In the genomic region with DNA sequence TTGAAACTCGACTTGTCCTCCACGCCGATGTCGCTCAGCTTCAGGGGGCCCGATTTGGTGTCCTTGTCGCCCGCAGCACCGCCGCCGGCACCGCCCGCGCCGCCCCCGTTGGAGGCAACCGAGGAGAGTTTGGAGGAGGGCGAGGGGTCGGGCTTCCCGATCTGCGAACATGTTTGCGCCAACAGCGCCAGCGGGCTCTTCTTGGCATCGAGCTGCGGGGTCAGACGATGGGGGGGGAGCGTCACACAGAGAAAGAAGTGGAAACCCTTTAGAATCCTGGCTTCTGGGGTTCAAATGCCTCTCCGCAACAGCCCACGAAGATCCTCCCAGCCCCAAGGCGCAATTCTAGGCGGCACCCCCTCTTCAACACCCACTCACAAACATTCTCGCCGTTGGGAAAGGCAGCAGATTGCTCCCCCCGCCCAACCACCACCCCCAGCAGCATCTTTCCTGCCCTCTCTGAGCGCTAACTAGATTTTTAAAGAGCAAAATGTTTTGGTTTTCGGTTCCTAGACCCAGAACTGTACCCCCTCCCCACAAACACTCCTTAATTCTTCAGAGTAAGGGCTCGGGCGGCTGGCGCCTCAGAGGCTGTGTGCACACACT, we compare ENCODE assay signal across 9 cellular contexts. TPM values are rescaled to one million over a fixed set of nuclear protein-coding genes. Genes with fewer than 3 reads are reported as not detected.
DNase-seq lines count a peak whose midpoint lies in the region; ATAC-seq, FAIRE-seq and TF ChIP-seq lines count a peak whose summit lies in the region.
"Had no signal": no experiment of that assay in that cellular context is flagged by ENCODE, and none has a peak within 500 bp of the region (broad histone marks: within the 10 kb centered on the region; RNA-seq: fewer than 3 reads in every experiment).

No MANE protein-coding gene starts in this region.

- no peak overlapping the region for H3K4me2 ChIP-seq in K562 (ENCODE audit: insufficient read depth, low read length)

- intact Hi-C loops in K562 (cut with micrococcal nuclease): loop anchor here (5.0 to 10.0 kb wide), 4 partner anchors 525 to 1585 kb away; no protein-coding TSS in a partner anchor
- intact Hi-C loops in lower leg skin (cut with DNase I; ENCODE audit: low total_unique reads): no loop called here

- TF ChIP-seq CTCF in BJ (IDR thresholded peaks at IDR 0.05; ENCODE audit: insufficient read depth, low read depth, low read length) (no peak), HEK293 (tag by site-specific recombination; IDR thresholded peaks at IDR 0.05) (no peak), K562 (IDR thresholded peaks at IDR 0.05 in 2 of 3, conservative IDR thresholded peaks at IDR 0.05 in 1 of 3; ENCODE audit: insufficient read depth in 2 of 3, low read depth in 1 of 3, low read length in 3 of 3) (no peak), lower leg skin (IDR thresholded peaks at IDR 0.05) (no peak), tibial nerve (IDR thresholded peaks at IDR 0.05) (no peak)

- no peak for TF ChIP-seq RAD21 in K562 (CRISPR knock-in tag; conservative IDR thresholded peaks at IDR 0.05 in 1 of 2, IDR thresholded peaks at IDR 0.05 in 1 of 2)

- H3K36me3 ChIP-seq in BJ (ENCODE audit: control insufficient read depth, insufficient read depth, low read length) (peaks cover 5% of the 10 kb centered on the region), HEK293 (ENCODE audit: control insufficient read depth in 2 of 2, insufficient read depth in 1 of 2, low read length in 2 of 2) (peaks cover 0 to 46% of the 10 kb centered on the region in 2 experiments; a peak in 2 of 3 replicates), K562 (ENCODE audit: control insufficient read depth, insufficient read depth, low read length) (no peaks in the 10 kb centered on the region), tibial nerve (peaks cover 0 to 23% (median 0%) of the 10 kb centered on the region in 3 donors)

- in situ Hi-C loops in K562 (cut with MboI): no loop called here

- CTCF ChIA-PET in BJ (lab: Yijun Ruan, JAX) (interaction anchor here (0.7 to 4.4 kb wide), 15 partner anchors 10 to 1146 kb away, joined by 3 to 41 read pairs (median 4); no protein-coding TSS in a partner anchor), HEK293 (lab: Yijun Ruan, JAX) (interaction anchor here (0.6 to 2.1 kb wide), 9 partner anchors 9 to 388 kb away, joined by 3 to 7 read pairs (median 3); no protein-coding TSS in a partner anchor), K562 (lab: Yijun Ruan, JAX; ENCODE audit: low intra/inter-chr PET ratio) (interaction anchor here (0.6 kb wide), 1 partner anchor 527 kb away, joined by 3 read pairs; no protein-coding TSS in a partner anchor)

- TF ChIP-seq EP300 in K562 (IDR thresholded peaks at IDR 0.05; ENCODE audit: low read length): no peak
- TF ChIP-seq EP300 in tibial nerve (IDR thresholded peaks at IDR 0.05): peak in 1 of 2 donors; percentile 7

- H2AFZ ChIP-seq in K562 (ENCODE audit: low read depth, low read length): no peak overlapping the region

- H3K27ac ChIP-seq in HEK293 (ENCODE audit: extremely low read depth, low read depth, low read length) (peak overlapping the region; percentile 100), K562 (ENCODE audit: extremely low read depth, low read depth, low read length) (no peak overlapping the region), tibial nerve (peak overlapping the region; percentile 90 to 97 (median 95))

- no peak for ATAC-seq in K562
- no peak for ATAC-seq in HG02973 (IDR thresholded peaks at IDR 0.05; ENCODE audit: unreplicated experiment)

- H4K20me1 ChIP-seq in K562 (replicated peaks; ENCODE audit: control insufficient read depth, insufficient read depth, low read length): peaks cover 4% of the 10 kb centered on the region; the same call in 1 of the 2 replicates

- H3K9me3 ChIP-seq in HEK293 (ENCODE audit: control insufficient read depth, insufficient read depth, low read depth, low read length) (no peaks in the 10 kb centered on the region), K562 (replicated peaks; ENCODE audit: control insufficient read depth, insufficient read depth, low read depth, low read length) (no peaks in the 10 kb centered on the region), tibial nerve (no peaks in the 10 kb centered on the region)

- no peak for FAIRE-seq in K562 (lab: Jason Lieb, UNC)

- WGBS in K562 (ENCODE audit: insufficient coverage, low coverage, missing lambda C conversion rate): 21% methylated on average over 35 of the region's 39 CpGs
- WGBS in lower leg skin, 2 donors: 0% methylated on average over 21 to 38 of the region's 39 CpGs
- 0 to 1% methylated on average over 30 to 39 of the region's 39 CpGs for WGBS in tibial nerve, 2 donors

- H3K27me3 ChIP-seq in BJ (ENCODE audit: control insufficient read depth, insufficient read depth, low read length) (0 out of 2 replicates have a peak, but pooled peaks cover 2% of the 10 kb centered on the region), K562 (ENCODE audit: control insufficient read depth in 2 of 2, insufficient read depth in 2 of 2, low read length in 2 of 2) (peaks cover 46 to 80% of the 10 kb centered on the region in 2 experiments), tibial nerve (peaks cover 0 to 13% of the 10 kb centered on the region in 2 donors)

- DNase-seq in BJ (ENCODE audit: low read depth) (no peak), K562 (ENCODE audit: extremely low read depth in 1 of 4, low spot score in 3 of 4) (no peak), lower leg skin (ENCODE audit: low spot score in 2 of 2) (no peak), tibial nerve (ENCODE audit: low spot score in 2 of 2) (no peak), GF-D8 (lab: John Stamatoyannopoulos, UW) (no peak), amniotic stem cell (lab: John Stamatoyannopoulos, UW) (no peak)

- no peaks in the 10 kb centered on the region for H3K9me1 ChIP-seq in K562 (ENCODE audit: control insufficient read depth, insufficient read depth, low read length)

- H3K4me3 ChIP-seq in BJ (ENCODE audit: low read depth, low read length): peak overlapping the region; percentile 80
- H3K4me3 ChIP-seq in HEK293 (ENCODE audit: low read depth, low read length): peak overlapping the region; percentile 69
- no peak overlapping the region for H3K4me3 ChIP-seq in K562
- peak overlapping the region; percentile 67 for H3K4me3 ChIP-seq in lower leg skin (ENCODE audit: low read depth, poor library complexity, severe bottlenecking)
- peak overlapping the region; percentile 75 to 95 (median 88) for H3K4me3 ChIP-seq in tibial nerve

- TF ChIP-seq POLR2A in K562 (conservative IDR thresholded peaks at IDR 0.05) (no peak), lower leg skin (IDR thresholded peaks at IDR 0.05) (no peak), tibial nerve (IDR thresholded peaks at IDR 0.05) (no peak)

- no TSS peak for BruUV-seq in K562 (replicated peaks; lab: Mats Ljungman, UMichigan)

- POLR2A ChIA-PET in BJ (lab: Charles Lee) (no interaction called here), HEK293 (lab: Yijun Ruan, JAX) (interaction anchor here (0.6 to 3.3 kb wide), 7 partner anchors 21 to 899 kb away, joined by 3 to 12 read pairs (median 3); no protein-coding TSS in a partner anchor), K562 (lab: Yijun Ruan, JAX) (no interaction called here)

- no peak overlapping the region for H3K9ac ChIP-seq in K562 (ENCODE audit: insufficient read depth in 1 of 2, low read depth in 2 of 2, low read length in 2 of 2)

- H3K4me1 ChIP-seq in HEK293 (ENCODE audit: control insufficient read depth, insufficient read depth, low read length) (no peaks in the 10 kb centered on the region), K562 (replicated peaks in 1 of 2; ENCODE audit: control insufficient read depth in 2 of 2, insufficient read depth in 2 of 2, low read length in 2 of 2) (peaks cover 0 to 76% of the 10 kb centered on the region in 2 experiments; a peak in 2 of 5 replicates), tibial nerve (peaks cover 0 to 53% (median 6%) of the 10 kb centered on the region in 4 donors)

- H3K79me2 ChIP-seq in K562 (ENCODE audit: control insufficient read depth, insufficient read depth, low read length): no peaks in the 10 kb centered on the region

RNA-seq across cellular contexts. Expression of a gene that starts 1.3 kb away (rescaled TPM):
- polyA plus RNA-seq in BJ (2011; rRNA removed) (0.45 and 0.51 TPM in 2 replicates), K562 (2011; rRNA removed) (not detected in 2 replicates), K562 (2014; fragmentation: Illumina TruSeq; extraction: Trizol) (not detected in 2 replicates), K562 (2014; fragmentation: Nextera tagmentation; extraction: Ambion mirVana) (not detected), K562 (2014; rRNA removed) (not detected in 2 replicates)
- 0.33 and 0.62 TPM in 2 replicates for polyA minus RNA-seq in BJ (2011; rRNA and poly(A)+ RNA removed)
- total RNA-seq in K562 (2011; cell fraction: chromatin; rRNA removed; ENCODE audit: low replicate concordance): not detected in 2 replicates
- total RNA-seq in K562 (2011; cell fraction: nucleolus; rRNA removed): not detected in 2 replicates
- not detected in 2 replicates for total RNA-seq in K562 (2011; cell fraction: nucleoplasm; rRNA removed)
- total RNA-seq in K562 (2014; rRNA removed) (not detected in 2 replicates), K562 (2014; rRNA removed; fragmentation: Illumina TruSeq; extraction: Trizol) (not detected in 2 replicates), K562 (2015; rRNA removed; fragmentation: Illumina TruSeq; extraction: Trizol) (not detected in 2 replicates), K562 (2021) (0.20 TPM in 1 of 2 replicates, not detected in the other), lower leg skin (1 to 10 TPM; 4.8 to 8.6 (median 7.4) TPM), tibial nerve (10 to 100 TPM in 3 of 4 donors, 1 to 10 TPM in 1; 9.9 to 15.9 (median 12.0) TPM)
- polyA plus RNA-seq in K562 (2011; cell fraction: cytosol; rRNA removed): not detected in 2 replicates
- polyA plus RNA-seq in K562 (2011; cell fraction: nucleus; rRNA removed): not detected in 2 replicates
- 0.05 and 0.07 TPM in 2 replicates for polyA plus RNA-seq in K562 (2012)
- not detected in 2 replicates for polyA minus RNA-seq in K562 (2011; rRNA and poly(A)+ RNA removed)
- polyA minus RNA-seq in K562 (2011; cell fraction: cytosol; rRNA and poly(A)+ RNA removed): not detected in 2 replicates
- 0.13 TPM in 1 of 2 replicates, not detected in the other for polyA minus RNA-seq in K562 (2011; cell fraction: nucleus; rRNA and poly(A)+ RNA removed)

RNA-seq across cellular contexts. Expression of a gene that starts 31.2 kb away (rescaled TPM):
- polyA plus RNA-seq in BJ (2011; rRNA removed): 0.12 TPM in 1 of 2 replicates, not detected in the other
- 0.05 and 0.47 TPM in 2 replicates for polyA minus RNA-seq in BJ (2011; rRNA and poly(A)+ RNA removed)
- total RNA-seq in K562 (2011; cell fraction: chromatin; rRNA removed; ENCODE audit: low replicate concordance): not detected in 2 replicates
- total RNA-seq in K562 (2011; cell fraction: nucleolus; rRNA removed): not detected in 2 replicates
- not detected in 2 replicates for total RNA-seq in K562 (2011; cell fraction: nucleoplasm; rRNA removed)
- total RNA-seq in K562 (2014; rRNA removed): not detected in 2 replicates
- not detected in 2 replicates for total RNA-seq in K562 (2014; rRNA removed; fragmentation: Illumina TruSeq; extraction: Trizol)
- 0.25 and 0.26 TPM in 2 replicates for total RNA-seq in K562 (2015; rRNA removed; fragmentation: Illumina TruSeq; extraction: Trizol)
- not detected in 2 replicates for total RNA-seq in K562 (2021)
- polyA plus RNA-seq in K562 (2011; rRNA removed): not detected in 2 replicates
- not detected in 2 replicates for polyA plus RNA-seq in K562 (2011; cell fraction: cytosol; rRNA removed)
- polyA plus RNA-seq in K562 (2011; cell fraction: nucleus; rRNA removed): not detected in 2 replicates
- 2.2 TPM in 1 of 2 replicates, not detected in the other for polyA plus RNA-seq in K562 (2012)
- polyA plus RNA-seq in K562 (2014; fragmentation: Illumina TruSeq; extraction: Trizol): not detected in 2 replicates
- polyA plus RNA-seq in K562 (2014; fragmentation: Nextera tagmentation; extraction: Ambion mirVana): not detected
- polyA plus RNA-seq in K562 (2014; rRNA removed): not detected in 2 replicates
- not detected in 2 replicates for polyA minus RNA-seq in K562 (2011; rRNA and poly(A)+ RNA removed)
- not detected in 2 replicates for polyA minus RNA-seq in K562 (2011; cell fraction: cytosol; rRNA and poly(A)+ RNA removed)
- not detected in 2 replicates for polyA minus RNA-seq in K562 (2011; cell fraction: nucleus; rRNA and poly(A)+ RNA removed)
- total RNA-seq in lower leg skin: 1 to 10 TPM in 3 of 4 donors, under 1 TPM in 1; 0.76 to 6.4 (median 1.3) TPM
- 10 to 100 TPM in 3 of 4 donors, 1 to 10 TPM in 1; 9.8 to 18.6 (median 15.8) TPM for total RNA-seq in tibial nerve
- total RNA-seq: LHCN-M2 had no signal

Comparison
In these comparisons a context has a peak if more than half of its experiments do, and no peak if none do; other contexts are left out.
1. RNA of a gene that starts 1.3 kb away (total RNA-seq): 9.9 to 15.9 TPM in tibial nerve and 4.8 to 8.6 TPM in lower leg skin; 0.20 TPM in K562; every median in the first group is over 4 times any median in the second.